Comparison of ENCODE assay signal across 29 cellular contexts in the genomic region with DNA sequence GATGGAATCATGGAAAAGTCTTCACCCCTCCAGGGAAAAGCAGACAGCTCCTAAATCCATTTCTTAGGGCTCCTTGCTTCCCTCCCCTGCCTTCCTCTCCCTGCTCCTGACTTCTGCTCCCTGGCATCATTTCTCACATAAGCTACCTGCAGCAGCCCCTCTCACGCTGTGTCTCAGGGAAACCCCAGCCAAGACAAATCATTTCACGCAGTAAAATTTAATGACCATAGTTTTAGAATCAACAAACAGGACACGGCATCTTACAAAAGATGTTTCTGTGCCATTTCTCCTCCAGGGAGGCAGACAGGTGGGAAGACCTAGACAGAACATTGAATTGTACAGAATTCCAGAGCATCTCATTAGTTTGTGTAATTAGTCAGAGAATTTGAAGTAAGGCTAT. TPM values are rescaled to one million over a fixed set of nuclear protein-coding genes. Genes with fewer than 3 reads are reported as not detected.
"Had no signal": no experiment of that assay in that cellular context is flagged by ENCODE, and none has a peak within 500 bp of the region (broad histone marks: within the 10 kb centered on the region; RNA-seq: fewer than 3 reads in every experiment).

No MANE protein-coding gene starts in this region.

- H3K9me3 ChIP-seq: gastroesophageal sphincter, left lung, psoas muscle, sigmoid colon, testis, tibial artery, upper lobe of left lung had no signal

- H3K36me3 ChIP-seq: heart left ventricle, left lung, sigmoid colon, spleen, tibial artery, upper lobe of left lung had no signal

- FAIRE-seq: colon, kidney, urothelium cell line had no signal

- H3K4me1 Mint-ChIP-seq: naive thymus-derived CD8-positive, alpha-beta T cell; nephron progenitor cell; stimulated activated memory B cell treated with anti-CD40 and anti-IgM and Interleukin-4, amounts not matched to agents 10 μg/mL and 1 μg/mL and 100 μg/mL, for 72 hours had no signal

- H3K79me2 ChIP-seq: hepatocyte had no signal

- H3K27me3 ChIP-seq: foreskin keratinocyte, gastroesophageal sphincter, hepatocyte, sigmoid colon, testis, upper lobe of left lung had no signal

- H3K27ac ChIP-seq: dorsolateral prefrontal cortex, foreskin keratinocyte, gastroesophageal sphincter, heart left ventricle, psoas muscle, sigmoid colon, spleen, testis, tibial artery, upper lobe of left lung had no signal

- DNase-seq: dorsolateral prefrontal cortex; effector CD4-positive, alpha-beta T cell; heart left ventricle; kidney; left lung; mesenchymal stem cell; midbrain; naive thymus-derived CD8-positive, alpha-beta T cell; nephron progenitor cell; nucleus accumbens; psoas muscle; right cardiac atrium; sigmoid colon; spleen; stimulated activated CD4-positive, alpha-beta T cell treated with anti-CD3 and anti-CD28 coated beads, Interleukin-4, amount 100 ng/mL, for 4 hours; stimulated activated naive CD8-positive, alpha-beta T cell treated with anti-CD3 and anti-CD28 coated beads, Interleukin-15, Interleukin-2, amounts not matched to agents 100 U/mL and 50 U/mL, for 24 hours; substantia nigra; testis; tibial artery; upper lobe of left lung had no signal

- H3K4me1 ChIP-seq: heart left ventricle, psoas muscle, spleen, testis, tibial artery had no signal

- H3K4me2 ChIP-seq: hepatocyte had no signal

- H3K4me3 Mint-ChIP-seq: naive thymus-derived CD8-positive, alpha-beta T cell; nephron progenitor cell; stimulated activated memory B cell treated with anti-CD40 and anti-IgM and Interleukin-4, amounts not matched to agents 10 μg/mL and 1 μg/mL and 100 μg/mL, for 72 hours had no signal

- ATAC-seq: gastroesophageal sphincter; heart left ventricle; naive thymus-derived CD8-positive, alpha-beta T cell; psoas muscle; right cardiac atrium; stimulated activated memory B cell treated with anti-CD40 and anti-IgM and Interleukin-4, amounts not matched to agents 10 μg/mL and 1 μg/mL and 100 μg/mL, for 72 hours; stimulated activated naive CD8-positive, alpha-beta T cell treated with anti-CD3 and anti-CD28 coated beads, Interleukin-15, Interleukin-2, amounts not matched to agents 100 U/mL and 50 U/mL, for 24 hours had no signal

- H3K4me3 ChIP-seq: dorsolateral prefrontal cortex, gastroesophageal sphincter, heart left ventricle, hepatocyte, left lung, psoas muscle, sigmoid colon, spleen, testis, tibial artery, upper lobe of left lung had no signal

- H3K36me3 Mint-ChIP-seq: stimulated activated memory B cell treated with anti-CD40 and anti-IgM and Interleukin-4, amounts not matched to agents 10 μg/mL and 1 μg/mL and 100 μg/mL, for 72 hours had no signal

- H3K27ac Mint-ChIP-seq: naive thymus-derived CD8-positive, alpha-beta T cell; nephron progenitor cell; stimulated activated memory B cell treated with anti-CD40 and anti-IgM and Interleukin-4, amounts not matched to agents 10 μg/mL and 1 μg/mL and 100 μg/mL, for 72 hours had no signal

- H2AFZ ChIP-seq: hepatocyte had no signal

RNA-seq across cellular contexts. Expression of gene FOXQ1, which starts 16.5 kb away (rescaled TPM):
- total RNA-seq: heart left ventricle; lung microvascular endothelial cell; naive thymus-derived CD8-positive, alpha-beta T cell; osteocyte; psoas muscle; right cardiac atrium; skeletal muscle tissue had no signal
- polyA plus RNA-seq: naive thymus-derived CD8-positive, alpha-beta T cell; right cardiac atrium had no signal
